1 cellular context compared by ENCODE assay signal in genomic region chr1:160868141-160868540, GRCh38.
TF ChIP-seq lines count a peak whose summit lies in the region.

No MANE protein-coding gene starts in this region.

TF ChIP-seq in H1, 55 proteins besides CTCF, POLR2A, EP300 and RAD21:
- TF ChIP-seq CTBP2 (IDR thresholded peaks at IDR 0.05; ENCODE audit: borderline replicate concordance, insufficient read depth, insufficient read length, low read length) (no peak), GABPA (IDR thresholded peaks at IDR 0.05; ENCODE audit: borderline replicate concordance, insufficient read depth, low read length) (no peak), SUZ12 (IDR thresholded peaks at IDR 0.05; ENCODE audit: low read length) (no peak), TAF1 (IDR thresholded peaks at IDR 0.05; ENCODE audit: low read depth, low read length) (no peak), BCL11A (IDR thresholded peaks at IDR 0.05; ENCODE audit: low read depth in 2 of 2, low read length in 2 of 2) (no peak), SAP30 (IDR thresholded peaks at IDR 0.05; ENCODE audit: insufficient read depth, insufficient replicate concordance, low read length) (no peak), SIX5 (IDR thresholded peaks at IDR 0.05; ENCODE audit: low read depth, low read length) (no peak), HDAC2 (IDR thresholded peaks at IDR 0.05; ENCODE audit: borderline replicate concordance in 1 of 2, low read depth in 2 of 2, low read length in 2 of 2) (no peak), FOSL1 (IDR thresholded peaks at IDR 0.05; ENCODE audit: insufficient read depth, low read depth, low read length) (no peak), POLR2AphosphoS5 (IDR thresholded peaks at IDR 0.05; ENCODE audit: low read depth, low read length) (no peak), KDM5A (IDR thresholded peaks at IDR 0.05; ENCODE audit: low read length) (no peak), CBX5 (IDR thresholded peaks at IDR 0.05; ENCODE audit: low read depth, low read length) (no peak), RNF2 (IDR thresholded peaks at IDR 0.05; ENCODE audit: borderline replicate concordance, low read depth, low read length, missing control alignments, poor library complexity, severe bottlenecking) (no peak), CHD1 (IDR thresholded peaks at IDR 0.05; ENCODE audit: low read depth, low read length) (no peak), PHF8 (conservative IDR thresholded peaks at IDR 0.05; ENCODE audit: low read depth, low read length) (no peak), HDAC6 (IDR thresholded peaks at IDR 0.05; ENCODE audit: low read depth, low read length) (no peak), CREB1 (IDR thresholded peaks at IDR 0.05) (no peak), SP4 (IDR thresholded peaks at IDR 0.05; ENCODE audit: low read length) (no peak)
